ENCODE assay signal across 8 cellular contexts in genomic region chr3:171284308-171285075, GRCh38.
DNase-seq lines count a peak whose midpoint lies in the region; ATAC-seq, FAIRE-seq and TF ChIP-seq lines count a peak whose summit lies in the region.

No MANE protein-coding gene starts in this region.

- H3K36me3 ChIP-seq in GM12878 (ENCODE audit: control insufficient read depth in 2 of 2, insufficient read depth in 2 of 2, low read length in 1 of 2) = no peaks in the 10 kb centered on the region
- no peaks in the 10 kb centered on the region for H3K36me3 ChIP-seq in BE2C

- no peak for TF ChIP-seq RAD21 in GM12878 (IDR thresholded peaks at IDR 0.05; ENCODE audit: insufficient read depth, low read depth, low read length)

- intact Hi-C loops in GM12878 (cut with micrococcal nuclease; ENCODE audit: unreplicated experiment) = loop anchor here (1.0 to 10.0 kb wide), 6 partner anchors 29 to 280 kb away; partner anchors contain the start of gene TNIK

- H4K20me1 ChIP-seq in GM12878 (ENCODE audit: control insufficient read depth, insufficient read depth) = no peaks in the 10 kb centered on the region

- in situ Hi-C loops in GM12878 (cut with MboI) = no loop called here

- POLR2A ChIA-PET in GM12878 (lab: Charles Lee) = interaction anchor here (1.0 to 5.7 kb wide), 6 partner anchors 11 to 63 kb away, joined by 3 to 27 read pairs (median 12); no protein-coding TSS in a partner anchor

- CTCF ChIA-PET in GM12878 (lab: Yijun Ruan, JAX) = interaction anchor here (0.9 to 4.1 kb wide), 9 partner anchors 14 to 282 kb away, joined by 3 to 25 read pairs (median 4); no protein-coding TSS in a partner anchor

- TF ChIP-seq POLR2A in GM12878 (IDR thresholded peaks at IDR 0.05; ENCODE audit: low read depth, low read length) = no peak

- no TSS peak for BruUV-seq in GM12878 (replicated peaks; lab: Mats Ljungman, UMichigan)

- H2AFZ ChIP-seq in GM12878 (ENCODE audit: control insufficient read depth, low read depth, low read length) = no peak overlapping the region

- RAD21 ChIA-PET in GM12878 (lab: Charles Lee; ENCODE audit: unreplicated experiment) = interaction anchor here (0.8 to 10.2 kb wide), 23 partner anchors 9 to 281 kb away, joined by 3 to 97 read pairs (median 4); no protein-coding TSS in a partner anchor

- H3K4me2 ChIP-seq in GM12878 (ENCODE audit: control insufficient read depth, insufficient read depth) = peak overlapping the region; percentile 71

- no peak for FAIRE-seq in GM12878 (lab: Jason Lieb, UNC)

- H3K9me3 ChIP-seq in GM12878 (replicated peaks; ENCODE audit: control insufficient read depth, insufficient read depth, low read length) = peaks cover 2% of the 10 kb centered on the region; the same call in 2 of the 3 replicates
- H3K9me3 ChIP-seq in BE2C = no peaks in the 10 kb centered on the region

- peak overlapping the region; percentile 77 for H3K9ac ChIP-seq in GM12878 (ENCODE audit: control insufficient read depth, insufficient read depth, low read length)

- SMC1A ChIA-PET in GM12878 (lab: Charles Lee; ENCODE audit: uncharacterized antibody, unreplicated experiment) = interaction anchor here (0.6 to 28.2 kb wide), 21 partner anchors 10 to 1016 kb away, joined by 3 to 657 read pairs (median 4); partner anchors contain the start of gene TNIK

- peak; percentile 37 for ATAC-seq in GM19372 (IDR thresholded peaks at IDR 0.05; ENCODE audit: low read depth, unreplicated experiment)
- peak; percentile 61 for ATAC-seq in HG03460 (IDR thresholded peaks at IDR 0.05; ENCODE audit: unreplicated experiment)
- ATAC-seq in GM12878 = peak; percentile 64

- TF ChIP-seq CTCF in AG09309 (IDR thresholded peaks at IDR 0.05; ENCODE audit: control insufficient read depth, insufficient read depth, low read depth, low read length, missing control alignments) (no peak), GM12878 (IDR thresholded peaks at IDR 0.05 in 2 of 3, conservative IDR thresholded peaks at IDR 0.05 in 1 of 3; ENCODE audit: control insufficient read depth in 2 of 3, extremely low read depth in 1 of 3, insufficient read depth in 1 of 3, low read depth in 3 of 3, low read length in 3 of 3) (no peak), BE2C (IDR thresholded peaks at IDR 0.05; ENCODE audit: low read depth, low read length) (no peak)

- H3K27me3 ChIP-seq in GM12878 (replicated peaks in 1 of 2; ENCODE audit: control insufficient read depth in 2 of 2, insufficient read depth in 2 of 2, low read length in 1 of 2) (no peaks in the 10 kb centered on the region), BE2C (no peaks in the 10 kb centered on the region)

- H3K4me1 ChIP-seq in GM12878 (ENCODE audit: control insufficient read depth, insufficient read depth, low read length) = peaks cover 61% of the 10 kb centered on the region
- H3K4me1 ChIP-seq in BE2C = peaks cover 6% of the 10 kb centered on the region; the same call in 1 of the 2 replicates

- 6% methylated on average over 5 of the region's 5 CpGs for WGBS in GM12878 (ENCODE audit: insufficient coverage, insufficient replicate concordance, low lambda C conversion rate, missing lambda C conversion rate)

- H3K79me2 ChIP-seq in GM12878 (ENCODE audit: control insufficient read depth, insufficient read depth, low read length) = peaks cover 83% of the 10 kb centered on the region

- H3K27ac ChIP-seq in GM12878 (ENCODE audit: control insufficient read depth, insufficient read depth) = peak overlapping the region; percentile 96

- H3K4me3 ChIP-seq in AG09309 (ENCODE audit: control insufficient read depth, low read depth, low read length) (no peak overlapping the region), GM12878 (peak overlapping the region; percentile 36; the same call in 1 of the 2 replicates), BE2C (ENCODE audit: low read depth, low read length) (no peak overlapping the region)

- peak in 1 of 2 experiments; percentile 21; a peak in 1 of 4 replicates for TF ChIP-seq EP300 in GM12878 (IDR thresholded peaks at IDR 0.05; ENCODE audit: borderline replicate concordance in 1 of 2, control insufficient read depth in 1 of 2, low read depth in 2 of 2, low read length in 2 of 2)

- DNase-seq in AG09309 (ENCODE audit: low read depth) (peak; percentile 82), GM12878 (ENCODE audit: low read depth, low spot score) (peak; percentile 76), mucosa of gallbladder (ENCODE audit: low spot score) (peak; percentile 35), NOMO-1 treated with dmso at 0.1 percent for 144 hours (lab: John Stamatoyannopoulos, UW; ENCODE audit: unreplicated experiment) (no peak), NCI-H345 treated with DMSO at 0.1 percent for 48 hours (lab: John Stamatoyannopoulos, UW; ENCODE audit: unreplicated experiment) (no peak), BE2C (no peak)

TF ChIP-seq in GM12878, 131 proteins besides CTCF, POLR2A, EP300 and RAD21 (continues in another document):
- TF ChIP-seq BHLHE40 (IDR thresholded peaks at IDR 0.05; ENCODE audit: borderline replicate concordance in 1 of 2, low read depth in 2 of 2, low read length in 1 of 2) (peak; percentile 60 to 75; a peak in 3 of 4 replicates), ELK1 (IDR thresholded peaks at IDR 0.05; ENCODE audit: low read depth, low read length) (no peak), SIX5 (IDR thresholded peaks at IDR 0.05; ENCODE audit: low read depth, low read length, severe bottlenecking) (no peak), NFIC (IDR thresholded peaks at IDR 0.05; ENCODE audit: low read depth, low read length) (peak; percentile 95), IRF4 (IDR thresholded peaks at IDR 0.05; ENCODE audit: low read depth, low read length) (peak; percentile 59; the same call in 1 of the 2 replicates), DPF2 (IDR thresholded peaks at IDR 0.05) (no peak), RBBP5 (conservative IDR thresholded peaks at IDR 0.05) (no peak), IKZF1 (conservative IDR thresholded peaks at IDR 0.05) (0 out of 2 replicates have a peak, but pooled peaks have one; percentile 9), HCFC1 (IDR thresholded peaks at IDR 0.05; ENCODE audit: low read length) (no peak), ZNF24 (IDR thresholded peaks at IDR 0.05) (no peak), ATF2 (IDR thresholded peaks at IDR 0.05; ENCODE audit: low read length) (peak; percentile 71; the same call in 1 of the 2 replicates), BACH1 (IDR thresholded peaks at IDR 0.05; ENCODE audit: borderline replicate concordance) (no peak), YY1 (IDR thresholded peaks at IDR 0.05; ENCODE audit: low read depth, low read length) (no peak), EED (IDR thresholded peaks at IDR 0.05; ENCODE audit: low read depth) (peak; percentile 57; the same call in 1 of the 2 replicates), SRF (IDR thresholded peaks at IDR 0.05; ENCODE audit: low read depth in 2 of 2, low read length in 2 of 2) (no peak), GABPA (IDR thresholded peaks at IDR 0.05; ENCODE audit: low read depth) (0 out of 2 replicates have a peak, but pooled peaks have one; percentile 47), FOXK2 (IDR thresholded peaks at IDR 0.05) (no peak), RAD51 (IDR thresholded peaks at IDR 0.05) (no peak)
- TF ChIP-seq, protein P1, sequence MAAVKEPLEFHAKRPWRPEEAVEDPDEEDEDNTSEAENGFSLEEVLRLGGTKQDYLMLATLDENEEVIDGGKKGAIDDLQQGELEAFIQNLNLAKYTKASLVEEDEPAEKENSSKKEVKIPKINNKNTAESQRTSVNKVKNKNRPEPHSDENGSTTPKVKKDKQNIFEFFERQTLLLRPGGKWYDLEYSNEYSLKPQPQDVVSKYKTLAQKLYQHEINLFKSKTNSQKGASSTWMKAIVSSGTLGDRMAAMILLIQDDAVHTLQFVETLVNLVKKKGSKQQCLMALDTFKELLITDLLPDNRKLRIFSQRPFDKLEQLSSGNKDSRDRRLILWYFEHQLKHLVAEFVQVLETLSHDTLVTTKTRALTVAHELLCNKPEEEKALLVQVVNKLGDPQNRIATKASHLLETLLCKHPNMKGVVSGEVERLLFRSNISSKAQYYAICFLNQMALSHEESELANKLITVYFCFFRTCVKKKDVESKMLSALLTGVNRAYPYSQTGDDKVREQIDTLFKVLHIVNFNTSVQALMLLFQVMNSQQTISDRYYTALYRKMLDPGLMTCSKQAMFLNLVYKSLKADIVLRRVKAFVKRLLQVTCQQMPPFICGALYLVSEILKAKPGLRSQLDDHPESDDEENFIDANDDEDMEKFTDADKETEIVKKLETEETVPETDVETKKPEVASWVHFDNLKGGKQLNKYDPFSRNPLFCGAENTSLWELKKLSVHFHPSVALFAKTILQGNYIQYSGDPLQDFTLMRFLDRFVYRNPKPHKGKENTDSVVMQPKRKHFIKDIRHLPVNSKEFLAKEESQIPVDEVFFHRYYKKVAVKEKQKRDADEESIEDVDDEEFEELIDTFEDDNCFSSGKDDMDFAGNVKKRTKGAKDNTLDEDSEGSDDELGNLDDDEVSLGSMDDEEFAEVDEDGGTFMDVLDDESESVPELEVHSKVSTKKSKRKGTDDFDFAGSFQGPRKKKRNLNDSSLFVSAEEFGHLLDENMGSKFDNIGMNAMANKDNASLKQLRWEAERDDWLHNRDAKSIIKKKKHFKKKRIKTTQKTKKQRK (IDR thresholded peaks at IDR 0.05; ENCODE audit: low read depth, low read length) = no peak

Comparison
In these comparisons a context has a peak if more than half of its experiments do, and no peak if none do; other contexts are left out.
1. DNase-seq: peak in AG09309 (single experiment), GM12878 (single experiment) and mucosa of gallbladder (single experiment); none in NOMO-1 treated with dmso at 0.1 percent for 144 hours (single experiment), NCI-H345 treated with DMSO at 0.1 percent for 48 hours (single experiment) and BE2C (single experiment).
2. Peak in every context shown above with its lines, with median percentiles within 50 percentile points of each other: ATAC-seq.